24 cellular contexts compared by ENCODE assay signal in genomic region chr2:65411056-65411795, GRCh38. TPM values are rescaled to one million over a fixed set of nuclear protein-coding genes. Genes with fewer than 3 reads are reported as not detected.
DNase-seq lines count a peak whose midpoint lies in the region; ATAC-seq and TF ChIP-seq lines count a peak whose summit lies in the region.
"Had no signal": no experiment of that assay in that cellular context is flagged by ENCODE, and none has a peak within 500 bp of the region (broad histone marks: within the 10 kb centered on the region; RNA-seq: fewer than 3 reads in every experiment).

No MANE protein-coding gene starts in this region.

- POLR2A ChIA-PET in PC-3 (lab: Charles Lee; ENCODE audit: unreplicated experiment) = interaction anchor here (0.6 to 1.1 kb wide), 2 partner anchors 9 to 25 kb away, joined by 5 to 13 read pairs; no protein-coding TSS in a partner anchor

- no peak for TF ChIP-seq CTCF in H9 (conservative IDR thresholded peaks at IDR 0.05)
- no peak for TF ChIP-seq CTCF in PC-3 (conservative IDR thresholded peaks at IDR 0.05; ENCODE audit: low read depth, low read length)
- TF ChIP-seq CTCF in smooth muscle cell (IDR thresholded peaks at IDR 0.05; ENCODE audit: borderline replicate concordance, insufficient read depth, poor library complexity, severe bottlenecking) = no peak
- no peak for TF ChIP-seq CTCF in omental fat pad (IDR thresholded peaks at IDR 0.05)

- H2AFZ ChIP-seq in H9 (ENCODE audit: low read length) = no peak overlapping the region
- no peak overlapping the region for H2AFZ ChIP-seq in PC-3 (ENCODE audit: low read length)
- no peak overlapping the region for H2AFZ ChIP-seq in smooth muscle cell (ENCODE audit: low read depth)
- H2AFZ ChIP-seq: neural progenitor cell, PC-9 had no signal

- no peak overlapping the region for H3K14ac ChIP-seq in H9 (ENCODE audit: insufficient read depth, low read length)

- H3K4me1 ChIP-seq in H9 (ENCODE audit: insufficient read depth, low read length) = peaks cover 36% of the 10 kb centered on the region
- H3K4me1 ChIP-seq in PC-3 (ENCODE audit: insufficient read depth, low read length) = peaks cover 58% of the 10 kb centered on the region
- H3K4me1 ChIP-seq in smooth muscle cell (ENCODE audit: low read depth) = peaks cover 5% of the 10 kb centered on the region
- H3K4me1 ChIP-seq: suprapubic skin had no signal

- peak overlapping the region; percentile 47; the same call in 1 of the 2 replicates for H3K4me3 ChIP-seq in PC-3 (ENCODE audit: low read length)
- no peak overlapping the region for H3K4me3 ChIP-seq in smooth muscle cell
- H3K4me3 ChIP-seq: cardiac muscle cell, left ventricle myocardium inferior, neural progenitor cell, PC-9, prostate gland, suprapubic skin had no signal

- no peak overlapping the region for H2BK120ac ChIP-seq in H9 (ENCODE audit: low read depth, low read length, poor library complexity, severe bottlenecking)

- H3K79me2 ChIP-seq in H9 (ENCODE audit: insufficient read depth, low read length) = no peaks in the 10 kb centered on the region
- H3K79me2 ChIP-seq in PC-3 (ENCODE audit: low read length) = peaks cover 94% of the 10 kb centered on the region
- peaks cover 94% of the 10 kb centered on the region for H3K79me2 ChIP-seq in smooth muscle cell (ENCODE audit: low read depth)

- H3K27me3 ChIP-seq in H9 (ENCODE audit: insufficient read depth, low read length) = no peaks in the 10 kb centered on the region
- H3K27me3 ChIP-seq in PC-3 (ENCODE audit: low read length) = no peaks in the 10 kb centered on the region
- no peaks in the 10 kb centered on the region for H3K27me3 ChIP-seq in smooth muscle cell (ENCODE audit: low read depth)
- H3K27me3 ChIP-seq: cardiac muscle cell, neural progenitor cell, suprapubic skin had no signal

- H4K8ac ChIP-seq in H9 (replicated peaks; ENCODE audit: insufficient read length, low read depth, low read length) = no peak overlapping the region

- H3K18ac ChIP-seq in H9 (ENCODE audit: insufficient read length, low read depth, low read length) = no peak overlapping the region

- H3K23ac ChIP-seq in H9 (ENCODE audit: insufficient read length, low read depth, low read length) = no peak overlapping the region

- 0 out of 7 replicates have a peak overlapping the region, but pooled peaks of 2 of the 3 experiments have one; percentile 3 to 61 for H3K27ac Mint-ChIP-seq in H9
- H3K27ac Mint-ChIP-seq: activated CD4-positive, alpha-beta T cell treated with anti-CD3 and anti-CD28 coated beads, Interleukin-2, amount 10 ng/mL, durations not matched to agents 24 days and 14 days; activated CD8-positive, alpha-beta memory T cell treated with anti-CD3 and anti-CD28 coated beads, Interleukin-2, amount 10 ng/mL, durations not matched to agents 7 days and 5 days; CD4-positive, CD25-positive, alpha-beta regulatory T cell; neural progenitor cell; stimulated activated effector memory CD8-positive, alpha-beta T cell treated with anti-CD3 and anti-CD28 coated beads, Interleukin-12 subunit alpha, Interleukin-12 subunit beta, amount 100 ng/mL, for 72 hours had no signal

- H3F3A ChIP-seq in PC-3 (ENCODE audit: low read length, unreplicated experiment) (peaks cover 4% of the 10 kb centered on the region), smooth muscle cell (ENCODE audit: low read depth) (no peaks in the 10 kb centered on the region)

- CTCF ChIA-PET in PC-3 (lab: Charles Lee) = interaction anchor here (0.6 to 1.0 kb wide), 3 partner anchors 38 to 88 kb away, joined by 3 to 4 read pairs (median 3); no protein-coding TSS in a partner anchor

- H4K91ac ChIP-seq in H9 (ENCODE audit: insufficient read length, low read depth, low read length) = no peak overlapping the region

- H4K5ac ChIP-seq in H9 (ENCODE audit: insufficient read length, low read depth, low read length) = no peak overlapping the region

- H2AK5ac ChIP-seq in H9 (ENCODE audit: insufficient read length, low read length) = no peak overlapping the region

- H3K4me2 ChIP-seq in H9 (ENCODE audit: insufficient read depth, insufficient read length, low read length) (no peak overlapping the region), PC-3 (ENCODE audit: low read length) (peak overlapping the region; percentile 81), smooth muscle cell (peak overlapping the region; percentile 21)
- H3K4me2 ChIP-seq: neural progenitor cell, PC-9 had no signal

- intact Hi-C loops in PC-3 (cut with micrococcal nuclease) = loop anchor here (1.0 to 2.0 kb wide), 3 partner anchors 14 to 28 kb away; no protein-coding TSS in a partner anchor
- intact Hi-C loops in left colon (cut with DNase I, micrococcal nuclease) = no loop called here

- no peak overlapping the region for H3K4ac ChIP-seq in H9 (ENCODE audit: low read depth, low read length)

- no peak overlapping the region for H3K9ac ChIP-seq in H9 (ENCODE audit: extremely low read depth, insufficient read length, low read length)
- H3K9ac ChIP-seq in PC-3 (ENCODE audit: low read length) = peak overlapping the region; percentile 32
- no peak overlapping the region for H3K9ac ChIP-seq in smooth muscle cell (ENCODE audit: low read depth)
- H3K9ac ChIP-seq: neural progenitor cell had no signal

- H3K4me3 Mint-ChIP-seq in H9 = no peak overlapping the region
- H3K4me3 Mint-ChIP-seq: activated CD4-positive, alpha-beta T cell treated with anti-CD3 and anti-CD28 coated beads, Interleukin-2, amount 10 ng/mL, durations not matched to agents 24 days and 14 days; activated CD8-positive, alpha-beta memory T cell treated with anti-CD3 and anti-CD28 coated beads, Interleukin-2, amount 10 ng/mL, durations not matched to agents 7 days and 5 days; CD4-positive, CD25-positive, alpha-beta regulatory T cell; neural progenitor cell; stimulated activated effector memory CD8-positive, alpha-beta T cell treated with anti-CD3 and anti-CD28 coated beads, Interleukin-12 subunit alpha, Interleukin-12 subunit beta, amount 100 ng/mL, for 72 hours had no signal

- H3T11ph ChIP-seq in H9 (ENCODE audit: low read length) = no peak overlapping the region

- no peak overlapping the region for H2BK12ac ChIP-seq in H9 (ENCODE audit: insufficient read length, low read depth, low read length)

- no peaks in the 10 kb centered on the region for H3K79me1 ChIP-seq in H9 (ENCODE audit: insufficient read depth, low read depth, low read length, poor library complexity, severe bottlenecking)

- no peak overlapping the region for H2BK20ac ChIP-seq in H9 (ENCODE audit: low read depth, low read length, poor library complexity, severe bottlenecking)

- no CpG with 5 or more reads among the region's 7 CpGs for WGBS in H9 (ENCODE audit: extremely low coverage, insufficient read length, low lambda C conversion rate)
- WGBS in smooth muscle cell (ENCODE audit: low lambda C conversion rate) = 69% methylated on average over 7 of the region's 7 CpGs

- H3K23me2 ChIP-seq in H9 (ENCODE audit: insufficient read length, low read depth, low read length, poor library complexity, severe bottlenecking) = no peaks in the 10 kb centered on the region

- H2BK15ac ChIP-seq in H9 (ENCODE audit: low read depth, low read length) = no peak overlapping the region

- H3K9me3 Mint-ChIP-seq in H9 = no peaks in the 10 kb centered on the region
- H3K9me3 Mint-ChIP-seq: activated CD4-positive, alpha-beta T cell treated with anti-CD3 and anti-CD28 coated beads, Interleukin-2, amount 10 ng/mL, durations not matched to agents 24 days and 14 days; CD4-positive, CD25-positive, alpha-beta regulatory T cell; stimulated activated effector memory CD8-positive, alpha-beta T cell treated with anti-CD3 and anti-CD28 coated beads, Interleukin-12 subunit alpha, Interleukin-12 subunit beta, amount 100 ng/mL, for 72 hours had no signal

- H3K36me3 ChIP-seq in PC-3 (ENCODE audit: low read depth, low read length) (no peaks in the 10 kb centered on the region), smooth muscle cell (ENCODE audit: low read depth) (no peaks in the 10 kb centered on the region)
- H3K36me3 ChIP-seq: cardiac muscle cell, left ventricle myocardium inferior, neural progenitor cell, prostate gland, suprapubic skin had no signal

- peak; percentile 83 for ATAC-seq in PC-3
- peak; percentile 91 for ATAC-seq in left colon
- ATAC-seq in GM18502 (IDR thresholded peaks at IDR 0.05; ENCODE audit: poor library complexity, unreplicated experiment) = no peak
- ATAC-seq in omental fat pad (ENCODE audit: low FRiP score) = no peak
- ATAC-seq: activated CD8-positive, alpha-beta memory T cell treated with anti-CD3 and anti-CD28 coated beads, Interleukin-2, amount 10 ng/mL, durations not matched to agents 7 days and 5 days; stimulated activated effector memory CD8-positive, alpha-beta T cell treated with anti-CD3 and anti-CD28 coated beads, Interleukin-12 subunit alpha, Interleukin-12 subunit beta, amount 100 ng/mL, for 72 hours had no signal

- no peaks in the 10 kb centered on the region; the same call in 1 of the 2 replicates for H3K27me3 Mint-ChIP-seq in H9 (ENCODE audit: low read depth)
- H3K27me3 Mint-ChIP-seq: CD4-positive, CD25-positive, alpha-beta regulatory T cell had no signal

- H3K36me3 Mint-ChIP-seq in H9 (ENCODE audit: insufficient read depth in 1 of 3, low read depth in 3 of 3) = no peaks in the 10 kb centered on the region; a peak in 1 of 7 replicates
- H3K36me3 Mint-ChIP-seq: activated CD8-positive, alpha-beta memory T cell treated with anti-CD3 and anti-CD28 coated beads, Interleukin-2, amount 10 ng/mL, durations not matched to agents 7 days and 5 days; CD4-positive, CD25-positive, alpha-beta regulatory T cell; stimulated activated effector memory CD8-positive, alpha-beta T cell treated with anti-CD3 and anti-CD28 coated beads, Interleukin-12 subunit alpha, Interleukin-12 subunit beta, amount 100 ng/mL, for 72 hours had no signal

- H3K4me1 Mint-ChIP-seq in H9 = peaks cover 54 to 58% of the 10 kb centered on the region in 2 experiments

- no peak overlapping the region for H2BK5ac ChIP-seq in H9 (ENCODE audit: insufficient read length, low read length)

- no peaks in the 10 kb centered on the region for H4K20me1 ChIP-seq in H9 (ENCODE audit: control insufficient read depth, insufficient read depth, insufficient read length)
- peaks cover 22% of the 10 kb centered on the region for H4K20me1 ChIP-seq in PC-3 (ENCODE audit: low read length)
- peaks cover 100% of the 10 kb centered on the region for H4K20me1 ChIP-seq in smooth muscle cell (ENCODE audit: low read depth)

- no peaks in the 10 kb centered on the region for H3K9me2 ChIP-seq in PC-3 (replicated peaks; ENCODE audit: low read length)

- H3K9me3 ChIP-seq in H9 (ENCODE audit: control insufficient read depth, low read depth, low read length) = no peaks in the 10 kb centered on the region
- no peaks in the 10 kb centered on the region for H3K9me3 ChIP-seq in PC-3 (ENCODE audit: low read length)
- H3K9me3 ChIP-seq in smooth muscle cell (replicated peaks; ENCODE audit: low read depth) = no peaks in the 10 kb centered on the region
- H3K9me3 ChIP-seq: left ventricle myocardium inferior, prostate gland, suprapubic skin had no signal

- H3K27ac ChIP-seq in H9 (ENCODE audit: insufficient read length, low read depth, low read length) = no peak overlapping the region
- H3K27ac ChIP-seq in PC-3 (ENCODE audit: low read length) = peak overlapping the region; percentile 76
- no peak overlapping the region for H3K27ac ChIP-seq in smooth muscle cell (ENCODE audit: low read depth)
- H3K27ac ChIP-seq: cardiac muscle cell, left ventricle myocardium inferior, neural progenitor cell, PC-9, prostate gland, suprapubic skin had no signal

- H3K56ac ChIP-seq in H9 (ENCODE audit: insufficient read length, low read depth, low read length) = no peak overlapping the region

- no TSS peak for BruUV-seq in PC-3 (replicated peaks; lab: Mats Ljungman, UMichigan)

- no peak for DNase-seq in H9
- peak; percentile 77 for DNase-seq in PC-3
- peak; percentile 37 to 58 for DNase-seq in left colon
- no peak for DNase-seq in smooth muscle cell (lab: John Stamatoyannopoulos, UW; ENCODE audit: unreplicated experiment)
- no peak for DNase-seq in NCI-H1436 (lab: John Stamatoyannopoulos, UW)
- no peak for DNase-seq in NCI-H2029 (lab: John Stamatoyannopoulos, UW)
- no peak for DNase-seq in omental fat pad (ENCODE audit: low spot score)
- DNase-seq: activated CD4-positive, alpha-beta T cell treated with anti-CD3 and anti-CD28 coated beads, Interleukin-2, amount 10 ng/mL, durations not matched to agents 24 days and 14 days; activated CD8-positive, alpha-beta memory T cell treated with anti-CD3 and anti-CD28 coated beads, Interleukin-2, amount 10 ng/mL, durations not matched to agents 7 days and 5 days; activated naive CD4-positive, alpha-beta T cell treated with anti-CD3 and anti-CD28 coated beads, Interleukin-2, amount 50 U/mL, for 16 hours; CD4-positive, CD25-positive, alpha-beta regulatory T cell; head of caudate nucleus; left ventricle myocardium inferior; midbrain; NCI-H1694; NCI-H226; stimulated activated CD4-positive, alpha-beta T cell treated with anti-CD3 and anti-CD28 coated beads, Interleukin-2, amount 100 ng/mL, for 24 hours had no signal

RNA-seq across cellular contexts. Expression of gene SPRED2, which starts 21.2 kb away (rescaled TPM):
- total RNA-seq in H9 (2021) (20.8 and 23.5 TPM in 2 replicates), PC-3 (2014; rRNA removed) (16.2 and 18.1 TPM in 2 replicates), left colon (10 to 100 TPM; 41.5 to 57.0 TPM), smooth muscle cell (18.3 and 21.3 TPM in 2 replicates), omental fat pad (10 to 100 TPM; 22.9 to 45.4 (median 26.6) TPM)
- 23.0 and 23.7 TPM in 2 replicates for polyA plus RNA-seq in smooth muscle cell

Comparison
In these comparisons a context has a peak if more than half of its experiments do, and no peak if none do; other contexts are left out.
1. DNase-seq: peak in PC-3 (single experiment) and left colon (2 of 2); none in H9 (single experiment), smooth muscle cell (single experiment), NCI-H1436 (single experiment), NCI-H2029 (single experiment) and omental fat pad (single experiment).
2. ATAC-seq: peak in PC-3 (single experiment) and left colon (single experiment); none in GM18502 (single experiment) and omental fat pad (single experiment).